Comparison of ENCODE assay signal across 8 cellular contexts in genomic region chr2:49490710-49491109, GRCh38.
DNase-seq lines count a peak whose midpoint lies in the region; ATAC-seq and TF ChIP-seq lines count a peak whose summit lies in the region.

No MANE protein-coding gene starts in this region.

- no peaks in the 10 kb centered on the region for H3K9me2 ChIP-seq in SU-DHL-6 (replicated peaks; ENCODE audit: insufficient read depth, low read length)

- no peaks in the 10 kb centered on the region for H4K20me1 ChIP-seq in SU-DHL-6 (ENCODE audit: low read depth, low read length)

- H3K9ac ChIP-seq in SU-DHL-6 (ENCODE audit: low read length): no peak overlapping the region

- no peak overlapping the region for H3K27ac ChIP-seq in SU-DHL-6 (ENCODE audit: low read depth, low read length)

- H3K79me2 ChIP-seq in SU-DHL-6 (ENCODE audit: insufficient read depth, low read length): no peaks in the 10 kb centered on the region

- ATAC-seq in HG03442 (IDR thresholded peaks at IDR 0.05; ENCODE audit: unreplicated experiment) (peak; percentile 72), left colon (peak; percentile 58), HG03159 (IDR thresholded peaks at IDR 0.05; ENCODE audit: unreplicated experiment) (no peak)

- H3K36me3 ChIP-seq in SU-DHL-6 (ENCODE audit: low read length): no peaks in the 10 kb centered on the region

- DNase-seq in AG10803 (ENCODE audit: low read depth) (no peak), left colon (peak in 1 of 2 donors; percentile 60), cerebellum (ENCODE audit: low spot score) (no peak), anterior cingulate cortex (lab: John Stamatoyannopoulos, UW) (no peak)

- intact Hi-C loops in left colon (cut with DNase I, micrococcal nuclease): no loop called here

- no peak overlapping the region for H3K4me3 ChIP-seq in AG10803 (ENCODE audit: low read length)
- H3K4me3 ChIP-seq in SU-DHL-6 (ENCODE audit: insufficient read depth, low read length, poor library complexity, severe bottlenecking): no peak overlapping the region

- H3F3A ChIP-seq in SU-DHL-6 (ENCODE audit: insufficient read depth): no peaks in the 10 kb centered on the region

- TF ChIP-seq CTCF in AG10803 (conservative IDR thresholded peaks at IDR 0.05; ENCODE audit: low read length) (peak; percentile 34), GM12873 (IDR thresholded peaks at IDR 0.05; ENCODE audit: insufficient read depth, low read depth, low read length, missing control alignments) (peak; percentile 81), SU-DHL-6 (IDR thresholded peaks at IDR 0.05; ENCODE audit: insufficient read depth, low read length, poor library complexity, severe bottlenecking) (peak; percentile 51)

- no peaks in the 10 kb centered on the region for H3K27me3 ChIP-seq in SU-DHL-6 (ENCODE audit: low read length)

- H2AFZ ChIP-seq in SU-DHL-6 (ENCODE audit: low read depth, low read length, severe bottlenecking): no peak overlapping the region

- H3K9me3 ChIP-seq in SU-DHL-6 (ENCODE audit: insufficient read depth, low read length): no peaks in the 10 kb centered on the region

- H3K4me2 ChIP-seq in SU-DHL-6 (ENCODE audit: low read depth, low read length, poor library complexity, severe bottlenecking): no peak overlapping the region
